25 cellular contexts compared by ENCODE assay signal in the genomic region with DNA sequence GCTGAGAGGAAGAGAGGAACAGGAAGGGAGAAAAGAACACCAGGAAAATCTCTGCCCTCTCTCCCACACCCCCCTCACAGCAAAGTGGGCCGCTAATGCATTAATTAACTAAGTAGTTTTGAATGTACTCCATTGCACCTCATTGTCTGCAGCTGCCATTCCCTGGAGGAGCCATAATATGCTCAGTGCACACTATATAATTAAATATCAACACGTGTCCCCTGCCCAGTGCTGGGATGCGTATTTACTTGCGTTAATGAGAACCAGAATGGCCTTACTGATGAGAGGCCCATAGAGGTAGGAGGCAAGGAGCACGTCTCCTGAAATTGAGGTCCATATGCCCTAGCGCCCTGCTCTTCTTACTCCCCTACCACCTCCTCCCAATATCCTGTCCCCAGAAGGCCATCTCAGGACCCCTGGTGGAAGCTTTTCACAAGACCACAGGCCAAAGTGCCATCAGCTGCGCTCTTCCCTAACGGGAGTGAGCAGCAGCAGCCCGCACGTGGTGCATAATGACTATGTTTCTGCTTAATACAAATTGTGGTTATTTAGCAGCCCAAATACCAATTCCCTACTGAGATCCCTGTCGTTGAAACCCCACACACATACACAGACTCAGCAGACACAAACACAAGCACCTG.
DNase-seq lines count a peak whose midpoint lies in the region; ATAC-seq, FAIRE-seq and TF ChIP-seq lines count a peak whose summit lies in the region.
"Had no signal": no experiment of that assay in that cellular context is flagged by ENCODE, and none has a peak within 500 bp of the region (broad histone marks: within the 10 kb centered on the region; RNA-seq: fewer than 3 reads in every experiment).

No MANE protein-coding gene starts in this region.

- H4K20me1 ChIP-seq in HepG2 (ENCODE audit: insufficient read depth, low read length): no peaks in the 10 kb centered on the region
- H4K20me1 ChIP-seq: BLaER1 had no signal

- intact Hi-C loops in HepG2 (cut with micrococcal nuclease; ENCODE audit: unreplicated experiment): no loop called here
- intact Hi-C loops in right lobe of liver (cut with DNase I): no loop called here
- intact Hi-C loops in esophagus muscularis mucosa (cut with DNase I): no loop called here

- no peak for FAIRE-seq in HepG2 (lab: Jason Lieb, UNC)
- FAIRE-seq: GM12892 had no signal

- DNase-seq in HepG2 (ENCODE audit: low spot score) (no peak), right lobe of liver (no peak), NCI-H2227 treated with DMSO at 0.1 percent for 48 hours (lab: John Stamatoyannopoulos, UW) (peak; percentile 74), NCI-H446 treated with DMSO at 0.1 percent for 48 hours (lab: John Stamatoyannopoulos, UW) (no peak), esophagus muscularis mucosa (ENCODE audit: extremely low spot score) (no peak), G401 (ENCODE audit: low spot score) (no peak), LoVo (ENCODE audit: low spot score) (no peak)
- DNase-seq: activated CD4-positive, alpha-beta T cell treated with anti-CD3 and anti-CD28 coated beads for 4 hours; activated gamma-delta T cell treated with Interleukin-2 at 50 U/mL for 16 hours; activated naive CD8-positive, alpha-beta T cell treated with anti-CD3 and anti-CD28 coated beads, Interleukin-2, amount 50 U/mL, for 24 hours; activated T-cell treated with anti-CD3 and anti-CD28 coated beads, Interleukin-2, amount 50 U/mL, for 24 hours; effector CD4-positive, alpha-beta T cell; left colon; NCI-H1694 treated with DMSO at 0.1 percent for 48 hours; NCI-H345; stimulated activated CD4-positive, alpha-beta T cell treated with anti-CD3 and anti-CD28 coated beads, Interleukin-4, amount 100 ng/mL, for 1 hour had no signal

- H3K27ac ChIP-seq in HepG2 (ENCODE audit: extremely low read length, insufficient read depth, low read length) (peak overlapping the region; percentile 62), right lobe of liver (no peak overlapping the region), esophagus muscularis mucosa (replicated peaks in 1 of 4) (no peak overlapping the region)
- H3K27ac ChIP-seq: BLaER1, HL-60, vagina had no signal

- peaks cover 99% of the 10 kb centered on the region for H3K4me1 Mint-ChIP-seq in brain
- H3K4me1 Mint-ChIP-seq: activated naive CD8-positive, alpha-beta T cell treated with anti-CD3 and anti-CD28 coated beads, Interleukin-2, amount 50 U/mL, for 24 hours; stimulated activated memory B cell treated with anti-CD40 and anti-IgM and Interleukin-4, amounts not matched to agents 10 μg/mL and 1 μg/mL and 100 μg/mL, for 72 hours had no signal

- BruUV-seq in HepG2 (replicated peaks; lab: Mats Ljungman, UMichigan): no TSS peak

- peaks cover 22% of the 10 kb centered on the region for H3K27me3 Mint-ChIP-seq in brain

- H3K27me3 ChIP-seq in HepG2 (ENCODE audit: control insufficient read depth in 1 of 2, insufficient read depth in 2 of 2, low read length in 2 of 2): no peaks in the 10 kb centered on the region
- no peaks in the 10 kb centered on the region for H3K27me3 ChIP-seq in right lobe of liver
- no peaks in the 10 kb centered on the region for H3K27me3 ChIP-seq in esophagus muscularis mucosa
- H3K27me3 ChIP-seq: BLaER1, vagina had no signal

- no peak for ATAC-seq in HepG2
- ATAC-seq in right lobe of liver: no peak
- ATAC-seq: activated naive CD8-positive, alpha-beta T cell treated with anti-CD3 and anti-CD28 coated beads, Interleukin-2, amount 50 U/mL, for 24 hours; left colon; stimulated activated memory B cell treated with anti-CD40 and anti-IgM and Interleukin-4, amounts not matched to agents 10 μg/mL and 1 μg/mL and 100 μg/mL, for 72 hours had no signal

- H3K4me3 ChIP-seq in HepG2 (replicated peaks in 1 of 3; ENCODE audit: insufficient read depth in 1 of 3, low read depth in 2 of 3, low read length in 3 of 3) (no peak overlapping the region), right lobe of liver (no peak overlapping the region), esophagus muscularis mucosa (no peak overlapping the region)
- H3K4me3 ChIP-seq: BLaER1, HAP-1, vagina had no signal

- no peaks in the 10 kb centered on the region for H3K36me3 ChIP-seq in HepG2 (replicated peaks in 1 of 2; ENCODE audit: control insufficient read depth in 1 of 2, insufficient read depth in 2 of 2, low read length in 2 of 2)
- no peaks in the 10 kb centered on the region for H3K36me3 ChIP-seq in right lobe of liver
- H3K36me3 ChIP-seq in esophagus muscularis mucosa: no peaks in the 10 kb centered on the region
- H3K36me3 ChIP-seq: BLaER1, HAP-1, vagina had no signal

- peak overlapping the region in 4 of 5 experiments; percentile 12 to 73 (median 28) for H3K27ac Mint-ChIP-seq in brain
- H3K27ac Mint-ChIP-seq: activated naive CD8-positive, alpha-beta T cell treated with anti-CD3 and anti-CD28 coated beads, Interleukin-2, amount 50 U/mL, for 24 hours; activated T-cell treated with anti-CD3 and anti-CD28 coated beads, Interleukin-2, amount 50 U/mL, for 24 hours; stimulated activated memory B cell treated with anti-CD40 and anti-IgM and Interleukin-4, amounts not matched to agents 10 μg/mL and 1 μg/mL and 100 μg/mL, for 72 hours; T-helper 1 cell treated with Interleukin-12 subunit alpha and Interleukin-12 subunit beta and Interleukin-4 antibody, amounts not matched to agents 30 μg/mL and 1 μg/mL, for 36 hours had no signal

- no peak overlapping the region for H2AFZ ChIP-seq in HepG2 (ENCODE audit: low read length)

- POLR2A ChIA-PET in HepG2 (lab: Yijun Ruan, JAX): no interaction called here

- H3K4me3 Mint-ChIP-seq in brain: peak overlapping the region in 1 of 5 experiments; percentile 38
- H3K4me3 Mint-ChIP-seq: activated naive CD8-positive, alpha-beta T cell treated with anti-CD3 and anti-CD28 coated beads, Interleukin-2, amount 50 U/mL, for 24 hours; activated T-cell treated with anti-CD3 and anti-CD28 coated beads, Interleukin-2, amount 50 U/mL, for 24 hours; stimulated activated memory B cell treated with anti-CD40 and anti-IgM and Interleukin-4, amounts not matched to agents 10 μg/mL and 1 μg/mL and 100 μg/mL, for 72 hours; T-helper 1 cell treated with Interleukin-12 subunit alpha and Interleukin-12 subunit beta and Interleukin-4 antibody, amounts not matched to agents 30 μg/mL and 1 μg/mL, for 36 hours had no signal

- no peak for TF ChIP-seq CTCF in HepG2 (CRISPR knock-in tag; IDR thresholded peaks at IDR 0.05)
- no peak for TF ChIP-seq CTCF in right lobe of liver (IDR thresholded peaks at IDR 0.05)
- peak in 1 of 2 experiments; percentile 11 for TF ChIP-seq CTCF in brain (conservative IDR thresholded peaks at IDR 0.05)
- no peak for TF ChIP-seq CTCF in esophagus muscularis mucosa (IDR thresholded peaks at IDR 0.05)

- peaks cover 90% of the 10 kb centered on the region for H3K4me1 ChIP-seq in HepG2 (ENCODE audit: insufficient read depth, low read length)
- peaks cover 0 to 37% (median 12%) of the 10 kb centered on the region in 4 donors for H3K4me1 ChIP-seq in right lobe of liver
- H3K4me1 ChIP-seq in esophagus muscularis mucosa: peaks cover 39 to 72% (median 51%) of the 10 kb centered on the region in 4 donors
- H3K4me1 ChIP-seq: HAP-1 had no signal

- no peak for TF ChIP-seq RAD21 in HepG2 (CRISPR knock-in tag; IDR thresholded peaks at IDR 0.05)

- in situ Hi-C loops in HepG2 (cut with HindIII; ENCODE audit: extremely low pct_ligation_motif_present, low pct_unique_long_range_greater_than_20kb): no loop called here
- in situ Hi-C loops in G401 (cut with HindIII; ENCODE audit: low sequenced_read_pairs): no loop called here

- H3K36me3 Mint-ChIP-seq in brain: no peaks in the 10 kb centered on the region
- H3K36me3 Mint-ChIP-seq: stimulated activated memory B cell treated with anti-CD40 and anti-IgM and Interleukin-4, amounts not matched to agents 10 μg/mL and 1 μg/mL and 100 μg/mL, for 72 hours had no signal

- CTCF ChIA-PET in HepG2 (lab: Yijun Ruan, JAX; ENCODE audit: low intra/inter-chr PET ratio, low total read pairs): no interaction called here

- no peak overlapping the region for H3K4me2 ChIP-seq in HepG2 (ENCODE audit: low read depth, low read length)
- H3K4me2 ChIP-seq: BLaER1 had no signal

- TF ChIP-seq POLR2A in HepG2 (IDR thresholded peaks at IDR 0.05; ENCODE audit: insufficient read depth in 1 of 2, low read depth in 2 of 2, low read length in 2 of 2) (no peak), right lobe of liver (IDR thresholded peaks at IDR 0.05) (no peak), esophagus muscularis mucosa (IDR thresholded peaks at IDR 0.05; ENCODE audit: low read depth) (no peak)

- H3K9me3 ChIP-seq in HepG2 (ENCODE audit: low read length): no peaks in the 10 kb centered on the region
- H3K9me3 ChIP-seq in right lobe of liver: no peaks in the 10 kb centered on the region
- H3K9me3 ChIP-seq in esophagus muscularis mucosa: no peaks in the 10 kb centered on the region
- H3K9me3 ChIP-seq: BLaER1, Caco-2, HAP-1, vagina had no signal

- TF ChIP-seq EP300 in HepG2 (IDR thresholded peaks at IDR 0.05; ENCODE audit: low read depth in 2 of 2, low read length in 2 of 2) (no peak), HepG2 (CRISPR knock-in tag; IDR thresholded peaks at IDR 0.05; ENCODE audit: borderline replicate concordance) (no peak), esophagus muscularis mucosa (IDR thresholded peaks at IDR 0.05) (no peak)

- no peak overlapping the region; the same call in 1 of the 2 replicates for H3K9ac ChIP-seq in HepG2 (ENCODE audit: insufficient read depth, low read depth, low read length)
- H3K9ac ChIP-seq: BLaER1 had no signal

- no peaks in the 10 kb centered on the region for H3K9me3 Mint-ChIP-seq in brain
- H3K9me3 Mint-ChIP-seq: activated naive CD8-positive, alpha-beta T cell treated with anti-CD3 and anti-CD28 coated beads, Interleukin-2, amount 50 U/mL, for 24 hours; activated T-cell treated with anti-CD3 and anti-CD28 coated beads, Interleukin-2, amount 50 U/mL, for 24 hours; stimulated activated memory B cell treated with anti-CD40 and anti-IgM and Interleukin-4, amounts not matched to agents 10 μg/mL and 1 μg/mL and 100 μg/mL, for 72 hours; T-helper 1 cell treated with Interleukin-12 subunit alpha and Interleukin-12 subunit beta and Interleukin-4 antibody, amounts not matched to agents 30 μg/mL and 1 μg/mL, for 36 hours had no signal

- no peaks in the 10 kb centered on the region for H3K79me2 ChIP-seq in HepG2 (ENCODE audit: insufficient read depth, low read length)

- WGBS in HepG2 (ENCODE audit: low lambda C conversion rate): 83% methylated on average over 11 of the region's 11 CpGs
- 94% methylated on average over 6 of the region's 11 CpGs for WGBS in right lobe of liver (ENCODE audit: insufficient coverage, low coverage, low lambda C conversion rate, missing lambda C conversion rate)
- WGBS in esophagus muscularis mucosa: 88% methylated on average over 11 of the region's 11 CpGs

TF ChIP-seq in HepG2, 621 proteins besides CTCF, POLR2A, EP300 and RAD21 (continues in another document):
- no peak for TF ChIP-seq SRF (IDR thresholded peaks at IDR 0.05; ENCODE audit: low read depth, low read length)
- TF ChIP-seq FOSL2 (CRISPR knock-in tag; IDR thresholded peaks at IDR 0.05): no peak
- no peak for TF ChIP-seq ISX (CRISPR knock-in tag; conservative IDR thresholded peaks at IDR 0.05)
- no peak for TF ChIP-seq ZNF468 (CRISPR knock-in tag; IDR thresholded peaks at IDR 0.05)
- no peak for TF ChIP-seq HNRNPL (IDR thresholded peaks at IDR 0.05; ENCODE audit: low read depth, low read length)
- no peak for TF ChIP-seq HNF4A (CRISPR knock-in tag; IDR thresholded peaks at IDR 0.05)
- TF ChIP-seq KDM3A (CRISPR knock-in tag; IDR thresholded peaks at IDR 0.05; ENCODE audit: low read depth): no peak
